1 cellular context compared by ENCODE assay signal in the genomic region with DNA sequence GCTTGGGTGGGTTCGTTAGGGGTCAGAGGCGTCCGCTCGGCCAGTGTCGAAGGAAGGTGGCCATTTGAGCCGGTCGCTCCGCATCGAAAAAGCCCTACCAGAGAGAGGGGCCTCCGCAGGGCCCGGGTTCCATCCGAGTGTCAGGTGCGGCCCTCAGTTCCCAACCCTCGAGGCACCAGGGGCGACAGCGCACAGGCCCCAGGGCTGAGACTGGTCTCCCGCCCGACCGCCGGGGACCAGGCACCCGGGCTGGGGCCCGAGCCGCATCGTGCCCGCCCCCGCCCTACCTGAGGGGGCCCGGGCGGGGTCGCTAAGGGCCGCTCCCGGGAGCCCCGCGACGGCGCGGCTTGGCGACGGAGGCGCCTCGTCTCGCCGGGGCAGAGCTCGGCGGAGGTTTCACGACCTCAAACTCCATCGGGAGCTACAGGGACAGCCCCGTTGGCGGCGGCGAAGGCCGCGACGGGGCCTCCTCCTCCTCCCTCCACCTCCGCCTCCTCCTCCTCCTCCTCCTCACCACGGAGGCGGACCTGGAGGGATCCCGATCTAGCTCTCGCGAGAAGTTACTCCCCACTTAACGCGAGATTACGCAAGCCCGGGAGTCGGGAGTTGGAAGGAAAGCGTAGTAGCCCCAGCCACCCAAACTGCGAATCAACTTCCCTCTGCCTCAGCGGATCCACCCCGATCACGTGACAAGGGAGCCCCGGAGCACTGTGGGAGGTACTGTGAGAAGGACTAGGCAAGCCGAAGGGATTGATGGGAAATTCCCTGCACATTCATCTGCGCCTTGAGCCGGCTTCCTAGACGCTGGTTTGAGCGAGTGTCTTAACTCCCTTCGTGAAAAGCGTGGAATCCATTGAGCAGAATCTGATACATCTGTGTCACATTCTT.
A peak's percentile ranks its signal among the peaks of the same experiment; 100 is the strongest.
TF ChIP-seq lines count a peak whose summit lies in the region.

A gene with protein sequence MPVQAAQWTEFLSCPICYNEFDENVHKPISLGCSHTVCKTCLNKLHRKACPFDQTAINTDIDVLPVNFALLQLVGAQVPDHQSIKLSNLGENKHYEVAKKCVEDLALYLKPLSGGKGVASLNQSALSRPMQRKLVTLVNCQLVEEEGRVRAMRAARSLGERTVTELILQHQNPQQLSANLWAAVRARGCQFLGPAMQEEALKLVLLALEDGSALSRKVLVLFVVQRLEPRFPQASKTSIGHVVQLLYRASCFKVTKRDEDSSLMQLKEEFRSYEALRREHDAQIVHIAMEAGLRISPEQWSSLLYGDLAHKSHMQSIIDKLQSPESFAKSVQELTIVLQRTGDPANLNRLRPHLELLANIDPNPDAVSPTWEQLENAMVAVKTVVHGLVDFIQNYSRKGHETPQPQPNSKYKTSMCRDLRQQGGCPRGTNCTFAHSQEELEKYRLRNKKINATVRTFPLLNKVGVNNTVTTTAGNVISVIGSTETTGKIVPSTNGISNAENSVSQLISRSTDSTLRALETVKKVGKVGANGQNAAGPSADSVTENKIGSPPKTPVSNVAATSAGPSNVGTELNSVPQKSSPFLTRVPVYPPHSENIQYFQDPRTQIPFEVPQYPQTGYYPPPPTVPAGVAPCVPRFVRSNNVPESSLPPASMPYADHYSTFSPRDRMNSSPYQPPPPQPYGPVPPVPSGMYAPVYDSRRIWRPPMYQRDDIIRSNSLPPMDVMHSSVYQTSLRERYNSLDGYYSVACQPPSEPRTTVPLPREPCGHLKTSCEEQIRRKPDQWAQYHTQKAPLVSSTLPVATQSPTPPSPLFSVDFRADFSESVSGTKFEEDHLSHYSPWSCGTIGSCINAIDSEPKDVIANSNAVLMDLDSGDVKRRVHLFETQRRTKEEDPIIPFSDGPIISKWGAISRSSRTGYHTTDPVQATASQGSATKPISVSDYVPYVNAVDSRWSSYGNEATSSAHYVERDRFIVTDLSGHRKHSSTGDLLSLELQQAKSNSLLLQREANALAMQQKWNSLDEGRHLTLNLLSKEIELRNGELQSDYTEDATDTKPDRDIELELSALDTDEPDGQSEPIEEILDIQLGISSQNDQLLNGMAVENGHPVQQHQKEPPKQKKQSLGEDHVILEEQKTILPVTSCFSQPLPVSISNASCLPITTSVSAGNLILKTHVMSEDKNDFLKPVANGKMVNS (minus strand): TSS at position 537 of the 888 bp plus-strand sequence. CDS start 7,850 bp downstream, outside the sequence.

TF ChIP-seq in HepG2, 621 proteins besides CTCF, POLR2A, EP300 and RAD21 (continued from another document and continues in another):
- TF ChIP-seq ARID4A (CRISPR knock-in tag; IDR thresholded peaks at IDR 0.05; ENCODE audit: borderline replicate concordance) (peak; percentile 81; the same call in 1 of the 2 replicates), MBNL3 (CRISPR knock-in tag; conservative IDR thresholded peaks at IDR 0.05) (no peak), PPARG (CRISPR knock-in tag; conservative IDR thresholded peaks at IDR 0.05) (no peak), ZNF607 (CRISPR knock-in tag; IDR thresholded peaks at IDR 0.05; ENCODE audit: borderline replicate concordance) (peak; percentile 56; the same call in 1 of the 2 replicates), KDM5A (IDR thresholded peaks at IDR 0.05; ENCODE audit: borderline replicate concordance, low read length) (peak; percentile 75; the same call in 1 of the 2 replicates), ZNF260 (CRISPR knock-in tag; IDR thresholded peaks at IDR 0.05; ENCODE audit: borderline replicate concordance, low read depth) (no peak), FOXK1 (CRISPR knock-in tag; IDR thresholded peaks at IDR 0.05; ENCODE audit: borderline replicate concordance, low read depth) (peak; percentile 72; the same call in 1 of the 2 replicates), ZNF550 (CRISPR knock-in tag; IDR thresholded peaks at IDR 0.05; ENCODE audit: borderline replicate concordance) (no peak), FOXA3 (CRISPR knock-in tag; IDR thresholded peaks at IDR 0.05) (peak; percentile 28; the same call in 1 of the 2 replicates), NONO (IDR thresholded peaks at IDR 0.05) (no peak), NONO (CRISPR knock-in tag; conservative IDR thresholded peaks at IDR 0.05) (peak; percentile 78), MTF2 (CRISPR knock-in tag; IDR thresholded peaks at IDR 0.05; ENCODE audit: borderline replicate concordance) (no peak), BCLAF1 (IDR thresholded peaks at IDR 0.05) (no peak), ZNF34 (CRISPR knock-in tag; IDR thresholded peaks at IDR 0.05; ENCODE audit: borderline replicate concordance) (no peak), HNRNPH1 (optimal IDR thresholded peaks at IDR 0.05; ENCODE audit: low read depth, low read length) (no peak), ETS1 (CRISPR knock-in tag; IDR thresholded peaks at IDR 0.05) (no peak), HNRNPL (IDR thresholded peaks at IDR 0.05; ENCODE audit: low read depth, low read length) (peak; percentile 28; the same call in 1 of the 2 replicates), DNMT3B (CRISPR knock-in tag; conservative IDR thresholded peaks at IDR 0.05) (no peak), TBP (CRISPR knock-in tag; IDR thresholded peaks at IDR 0.05) (no peak), YEATS2 (CRISPR knock-in tag; IDR thresholded peaks at IDR 0.05; ENCODE audit: borderline replicate concordance) (peak; percentile 99), ZBTB8A (CRISPR knock-in tag; IDR thresholded peaks at IDR 0.05; ENCODE audit: borderline replicate concordance, low read depth) (no peak), ZNF788 (CRISPR knock-in tag; IDR thresholded peaks at IDR 0.05; ENCODE audit: borderline replicate concordance) (peak; percentile 55; the same call in 1 of the 2 replicates), ZNF883 (CRISPR knock-in tag; IDR thresholded peaks at IDR 0.05; ENCODE audit: not compliant biosample characterization) (no peak)
- TF ChIP-seq, protein P1, sequence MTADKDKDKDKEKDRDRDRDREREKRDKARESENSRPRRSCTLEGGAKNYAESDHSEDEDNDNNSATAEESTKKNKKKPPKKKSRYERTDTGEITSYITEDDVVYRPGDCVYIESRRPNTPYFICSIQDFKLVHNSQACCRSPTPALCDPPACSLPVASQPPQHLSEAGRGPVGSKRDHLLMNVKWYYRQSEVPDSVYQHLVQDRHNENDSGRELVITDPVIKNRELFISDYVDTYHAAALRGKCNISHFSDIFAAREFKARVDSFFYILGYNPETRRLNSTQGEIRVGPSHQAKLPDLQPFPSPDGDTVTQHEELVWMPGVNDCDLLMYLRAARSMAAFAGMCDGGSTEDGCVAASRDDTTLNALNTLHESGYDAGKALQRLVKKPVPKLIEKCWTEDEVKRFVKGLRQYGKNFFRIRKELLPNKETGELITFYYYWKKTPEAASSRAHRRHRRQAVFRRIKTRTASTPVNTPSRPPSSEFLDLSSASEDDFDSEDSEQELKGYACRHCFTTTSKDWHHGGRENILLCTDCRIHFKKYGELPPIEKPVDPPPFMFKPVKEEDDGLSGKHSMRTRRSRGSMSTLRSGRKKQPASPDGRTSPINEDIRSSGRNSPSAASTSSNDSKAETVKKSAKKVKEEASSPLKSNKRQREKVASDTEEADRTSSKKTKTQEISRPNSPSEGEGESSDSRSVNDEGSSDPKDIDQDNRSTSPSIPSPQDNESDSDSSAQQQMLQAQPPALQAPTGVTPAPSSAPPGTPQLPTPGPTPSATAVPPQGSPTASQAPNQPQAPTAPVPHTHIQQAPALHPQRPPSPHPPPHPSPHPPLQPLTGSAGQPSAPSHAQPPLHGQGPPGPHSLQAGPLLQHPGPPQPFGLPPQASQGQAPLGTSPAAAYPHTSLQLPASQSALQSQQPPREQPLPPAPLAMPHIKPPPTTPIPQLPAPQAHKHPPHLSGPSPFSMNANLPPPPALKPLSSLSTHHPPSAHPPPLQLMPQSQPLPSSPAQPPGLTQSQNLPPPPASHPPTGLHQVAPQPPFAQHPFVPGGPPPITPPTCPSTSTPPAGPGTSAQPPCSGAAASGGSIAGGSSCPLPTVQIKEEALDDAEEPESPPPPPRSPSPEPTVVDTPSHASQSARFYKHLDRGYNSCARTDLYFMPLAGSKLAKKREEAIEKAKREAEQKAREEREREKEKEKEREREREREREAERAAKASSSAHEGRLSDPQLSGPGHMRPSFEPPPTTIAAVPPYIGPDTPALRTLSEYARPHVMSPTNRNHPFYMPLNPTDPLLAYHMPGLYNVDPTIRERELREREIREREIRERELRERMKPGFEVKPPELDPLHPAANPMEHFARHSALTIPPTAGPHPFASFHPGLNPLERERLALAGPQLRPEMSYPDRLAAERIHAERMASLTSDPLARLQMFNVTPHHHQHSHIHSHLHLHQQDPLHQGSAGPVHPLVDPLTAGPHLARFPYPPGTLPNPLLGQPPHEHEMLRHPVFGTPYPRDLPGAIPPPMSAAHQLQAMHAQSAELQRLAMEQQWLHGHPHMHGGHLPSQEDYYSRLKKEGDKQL (CRISPR knock-in tag; IDR thresholded peaks at IDR 0.05; ENCODE audit: low read depth): no peak
- TF ChIP-seq, protein P2, sequence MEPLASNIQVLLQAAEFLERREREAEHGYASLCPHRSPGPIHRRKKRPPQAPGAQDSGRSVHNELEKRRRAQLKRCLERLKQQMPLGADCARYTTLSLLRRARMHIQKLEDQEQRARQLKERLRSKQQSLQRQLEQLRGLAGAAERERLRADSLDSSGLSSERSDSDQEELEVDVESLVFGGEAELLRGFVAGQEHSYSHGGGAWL (CRISPR knock-in tag; IDR thresholded peaks at IDR 0.05): no peak
- TF ChIP-seq, protein P3, sequence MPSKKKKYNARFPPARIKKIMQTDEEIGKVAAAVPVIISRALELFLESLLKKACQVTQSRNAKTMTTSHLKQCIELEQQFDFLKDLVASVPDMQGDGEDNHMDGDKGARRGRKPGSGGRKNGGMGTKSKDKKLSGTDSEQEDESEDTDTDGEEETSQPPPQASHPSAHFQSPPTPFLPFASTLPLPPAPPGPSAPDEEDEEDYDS (CRISPR knock-in tag; IDR thresholded peaks at IDR 0.05): peak; percentile 81
- TF ChIP-seq, protein P4, sequence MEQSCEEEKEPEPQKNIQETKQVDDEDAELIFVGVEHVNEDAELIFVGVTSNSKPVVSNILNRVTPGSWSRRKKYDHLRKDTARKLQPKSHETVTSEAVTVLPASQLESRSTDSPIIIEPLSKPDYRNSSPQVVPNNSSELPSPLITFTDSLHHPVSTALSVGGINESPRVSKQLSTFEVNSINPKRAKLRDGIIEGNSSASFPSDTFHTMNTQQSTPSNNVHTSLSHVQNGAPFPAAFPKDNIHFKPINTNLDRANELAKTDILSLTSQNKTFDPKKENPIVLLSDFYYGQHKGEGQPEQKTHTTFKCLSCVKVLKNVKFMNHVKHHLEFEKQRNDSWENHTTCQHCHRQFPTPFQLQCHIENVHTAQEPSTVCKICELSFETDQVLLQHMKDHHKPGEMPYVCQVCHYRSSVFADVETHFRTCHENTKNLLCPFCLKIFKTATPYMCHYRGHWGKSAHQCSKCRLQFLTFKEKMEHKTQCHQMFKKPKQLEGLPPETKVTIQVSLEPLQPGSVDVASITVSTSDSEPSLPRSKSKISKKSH (CRISPR knock-in tag; IDR thresholded peaks at IDR 0.05; ENCODE audit: borderline replicate concordance): no peak
